ENCODE assay signal across 11 cellular contexts in the genomic region with DNA sequence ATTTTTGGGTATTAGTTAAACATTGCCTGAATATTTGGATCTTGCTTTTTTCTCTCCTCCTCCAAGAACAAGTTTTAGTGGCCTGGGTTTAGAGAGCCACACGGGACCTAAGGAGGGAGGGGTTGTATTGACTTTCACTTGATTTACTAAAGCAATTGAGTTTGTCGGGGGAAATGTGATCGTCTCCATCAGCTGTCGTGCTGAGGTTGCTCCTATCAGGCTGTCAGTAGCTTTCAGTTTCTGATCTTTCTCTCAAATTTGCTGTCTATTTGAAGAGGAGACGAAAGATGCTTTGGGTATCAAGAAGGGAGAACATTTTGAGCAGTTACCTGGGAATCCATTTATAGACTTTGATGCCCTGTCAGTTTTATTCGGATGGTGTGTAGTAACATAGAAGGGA.
DNase-seq lines count a peak whose midpoint lies in the region; ATAC-seq, FAIRE-seq and TF ChIP-seq lines count a peak whose summit lies in the region.
"Had no signal": no experiment of that assay in that cellular context is flagged by ENCODE, and none has a peak within 500 bp of the region (broad histone marks: within the 10 kb centered on the region; RNA-seq: fewer than 3 reads in every experiment).

No MANE protein-coding gene starts in this region.

- H3K27me3 ChIP-seq in CD4-positive, alpha-beta memory T cell (ENCODE audit: insufficient read depth, low read length) = no peaks in the 10 kb centered on the region
- H3K27me3 ChIP-seq in GM12878 (replicated peaks in 1 of 2; ENCODE audit: control insufficient read depth in 2 of 2, insufficient read depth in 2 of 2, low read length in 1 of 2) (no peaks in the 10 kb centered on the region), left lung (no peaks in the 10 kb centered on the region)
- H3K27me3 ChIP-seq: BLaER1 treated with 17β-estradiol and CSF1 and Interleukin-3, amounts not matched to agents 10 nM and 100 nM had no signal

- H3K4me2 ChIP-seq in GM12878 (ENCODE audit: control insufficient read depth, insufficient read depth) = peak overlapping the region; percentile 99
- H3K4me2 ChIP-seq: BLaER1 treated with 17β-estradiol and CSF1 and Interleukin-3, amounts not matched to agents 10 nM and 100 nM had no signal

- no peak overlapping the region for H3K4me3 ChIP-seq in CD4-positive, alpha-beta memory T cell (ENCODE audit: low read length in 2 of 2)
- peak overlapping the region; percentile 41; the same call in 1 of the 2 replicates for H3K4me3 ChIP-seq in GM12878
- H3K4me3 ChIP-seq in left lung = no peak overlapping the region
- H3K4me3 ChIP-seq: BLaER1 treated with 17β-estradiol and CSF1 and Interleukin-3, amounts not matched to agents 10 nM and 100 nM had no signal

- FAIRE-seq in GM12878 (lab: Jason Lieb, UNC) = peak; percentile 86

- TF ChIP-seq RAD21 in GM12878 (IDR thresholded peaks at IDR 0.05; ENCODE audit: insufficient read depth, low read depth, low read length) = no peak

- H4K20me1 ChIP-seq in GM12878 (ENCODE audit: control insufficient read depth, insufficient read depth) = no peaks in the 10 kb centered on the region
- H4K20me1 ChIP-seq: BLaER1 treated with 17β-estradiol and CSF1 and Interleukin-3, amounts not matched to agents 10 nM and 100 nM had no signal

- intact Hi-C loops in CD4-positive, alpha-beta memory T cell (cut with micrococcal nuclease) = no loop called here
- intact Hi-C loops in GM12878 (cut with micrococcal nuclease; ENCODE audit: unreplicated experiment) (loop anchor here (5.0 kb wide), 1 partner anchor 51 kb away; no protein-coding TSS in a partner anchor), left lung (cut with DNase I) (no loop called here)
- intact Hi-C loops in activated T-helper 1 cell treated with anti-CD3 and anti-CD28 coated beads, Interleukin-12 subunit alpha, Interleukin-12 subunit beta, Interleukin-2, Interleukin-4 antibody, amounts not matched to agents 30 ng/mL and 10 ng/mL and 1 ng/mL, durations not matched to agents 14 hours and 24 hours and 36 hours (cut with micrococcal nuclease) = no loop called here

- H3K4me1 ChIP-seq in CD4-positive, alpha-beta memory T cell (ENCODE audit: insufficient read depth, low read length) = no peaks in the 10 kb centered on the region
- peaks cover 20% of the 10 kb centered on the region for H3K4me1 ChIP-seq in GM12878 (ENCODE audit: control insufficient read depth, insufficient read depth, low read length)
- H3K4me1 ChIP-seq in left lung = peaks cover 16 to 20% of the 10 kb centered on the region in 2 donors

- no peak for TF ChIP-seq EP300 in GM12878 (IDR thresholded peaks at IDR 0.05; ENCODE audit: borderline replicate concordance in 1 of 2, control insufficient read depth in 1 of 2, low read depth in 2 of 2, low read length in 2 of 2)

- no peaks in the 10 kb centered on the region for H3K36me3 Mint-ChIP-seq in CD4-positive, alpha-beta memory T cell
- H3K36me3 Mint-ChIP-seq in activated T-helper 1 cell treated with anti-CD3 and anti-CD28 coated beads, Interleukin-12 subunit alpha, Interleukin-12 subunit beta, Interleukin-2, Interleukin-4 antibody, amounts not matched to agents 30 ng/mL and 10 ng/mL and 1 ng/mL, durations not matched to agents 14 hours and 24 hours and 36 hours (ENCODE audit: low read depth) = peaks cover 15% of the 10 kb centered on the region
- H3K36me3 Mint-ChIP-seq in activated CD4-positive, alpha-beta T cell treated with anti-CD3 and anti-CD28 coated beads, Interleukin-2, amount 10 ng/mL, durations not matched to agents 7 days and 5 days (ENCODE audit: low read depth) = no peaks in the 10 kb centered on the region

- H3K27ac Mint-ChIP-seq in CD4-positive, alpha-beta memory T cell = peak overlapping the region in 2 of 7 donors; percentile 53 to 74
- no peak overlapping the region for H3K27ac Mint-ChIP-seq in activated T-helper 1 cell treated with anti-CD3 and anti-CD28 coated beads, Interleukin-12 subunit alpha, Interleukin-12 subunit beta, Interleukin-2, Interleukin-4 antibody, amounts not matched to agents 30 ng/mL and 10 ng/mL and 1 ng/mL, durations not matched to agents 14 hours and 24 hours and 36 hours
- no peak overlapping the region for H3K27ac Mint-ChIP-seq in activated CD4-positive, alpha-beta T cell treated with anti-CD3 and anti-CD28 coated beads, Interleukin-2, amount 10 ng/mL, durations not matched to agents 7 days and 5 days
- H3K27ac Mint-ChIP-seq: activated CD4-positive, alpha-beta T cell treated with anti-CD3 and anti-CD28 coated beads, Interleukin-2, amount 10 ng/mL, durations not matched to agents 24 days and 14 days had no signal

- BruUV-seq in GM12878 (replicated peaks; lab: Mats Ljungman, UMichigan) = no TSS peak

- ATAC-seq in GM19328 (IDR thresholded peaks at IDR 0.05; ENCODE audit: unreplicated experiment) = peak; percentile 70
- peak; percentile 81 for ATAC-seq in HG03045 (IDR thresholded peaks at IDR 0.05; ENCODE audit: unreplicated experiment)
- peak; percentile 85 for ATAC-seq in GM12878
- no peak for ATAC-seq in left lung

- POLR2A ChIA-PET in CD4-positive, alpha-beta memory T cell (lab: Charles Lee; ENCODE audit: partially characterized antibody) = no interaction called here
- POLR2A ChIA-PET in GM12878 (lab: Charles Lee) = interaction anchor here (0.6 to 2.0 kb wide), 8 partner anchors 10 to 428 kb away, joined by 3 to 6 read pairs (median 3); no protein-coding TSS in a partner anchor
- POLR2A ChIA-PET in activated CD4-positive, alpha-beta T cell treated with anti-CD3 and anti-CD28 coated beads, Interleukin-2, amount 10 ng/mL, durations not matched to agents 7 days and 5 days (lab: Charles Lee) = no interaction called here

- CTCF ChIA-PET in CD4-positive, alpha-beta memory T cell (lab: Charles Lee; ENCODE audit: partially characterized antibody) = no interaction called here
- CTCF ChIA-PET in GM12878 (lab: Yijun Ruan, JAX) = interaction anchor here (1.6 to 3.6 kb wide), 3 partner anchors 10 to 426 kb away, joined by 5 to 31 read pairs (median 7); no protein-coding TSS in a partner anchor
- CTCF ChIA-PET in activated CD4-positive, alpha-beta T cell treated with anti-CD3 and anti-CD28 coated beads, Interleukin-2, amount 10 ng/mL, durations not matched to agents 7 days and 5 days (lab: Charles Lee) = interaction anchor here (1.7 kb wide), 2 partner anchors 9 to 12 kb away, joined by 3 to 4 read pairs; no protein-coding TSS in a partner anchor

- no peak for DNase-seq in CD4-positive, alpha-beta memory T cell
- DNase-seq in GM12878 (ENCODE audit: low read depth, low spot score) (no peak), NCI-H146 (lab: John Stamatoyannopoulos, UW) (no peak), left lung (no peak)
- no peak for DNase-seq in activated T-helper 1 cell treated with anti-CD3 and anti-CD28 coated beads, Interleukin-12 subunit alpha, Interleukin-12 subunit beta, Interleukin-2, Interleukin-4 antibody, amounts not matched to agents 30 ng/mL and 10 ng/mL and 1 ng/mL, durations not matched to agents 14 hours and 24 hours and 36 hours (ENCODE audit: low spot score)
- no peak for DNase-seq in activated CD4-positive, alpha-beta T cell treated with anti-CD3 and anti-CD28 coated beads, Interleukin-2, amount 10 ng/mL, durations not matched to agents 7 days and 5 days
- DNase-seq: activated CD4-positive, alpha-beta T cell treated with anti-CD3 and anti-CD28 coated beads, Interleukin-2, amount 10 ng/mL, durations not matched to agents 24 days and 14 days; NCI-H446 treated with DMSO at 0.1 percent for 48 hours had no signal

- H3K9me3 Mint-ChIP-seq in CD4-positive, alpha-beta memory T cell = no peaks in the 10 kb centered on the region
- H3K9me3 Mint-ChIP-seq in activated T-helper 1 cell treated with anti-CD3 and anti-CD28 coated beads, Interleukin-12 subunit alpha, Interleukin-12 subunit beta, Interleukin-2, Interleukin-4 antibody, amounts not matched to agents 30 ng/mL and 10 ng/mL and 1 ng/mL, durations not matched to agents 14 hours and 24 hours and 36 hours = no peaks in the 10 kb centered on the region
- H3K9me3 Mint-ChIP-seq in activated CD4-positive, alpha-beta T cell treated with anti-CD3 and anti-CD28 coated beads, Interleukin-2, amount 10 ng/mL, durations not matched to agents 7 days and 5 days = no peaks in the 10 kb centered on the region
- H3K9me3 Mint-ChIP-seq: activated CD4-positive, alpha-beta T cell treated with anti-CD3 and anti-CD28 coated beads, Interleukin-2, amount 10 ng/mL, durations not matched to agents 24 days and 14 days had no signal

- no peak for TF ChIP-seq CTCF in GM12878 (IDR thresholded peaks at IDR 0.05 in 2 of 3, conservative IDR thresholded peaks at IDR 0.05 in 1 of 3; ENCODE audit: control insufficient read depth in 2 of 3, extremely low read depth in 1 of 3, insufficient read depth in 1 of 3, low read depth in 3 of 3, low read length in 3 of 3)
- no peak for TF ChIP-seq CTCF in left lung (IDR thresholded peaks at IDR 0.05)

- peak overlapping the region; percentile 49 for H2AFZ ChIP-seq in GM12878 (ENCODE audit: control insufficient read depth, low read depth, low read length)

- peaks cover 0 to 7% (median 5%) of the 10 kb centered on the region in 4 donors for H3K4me1 Mint-ChIP-seq in CD4-positive, alpha-beta memory T cell
- H3K4me1 Mint-ChIP-seq in activated T-helper 1 cell treated with anti-CD3 and anti-CD28 coated beads, Interleukin-12 subunit alpha, Interleukin-12 subunit beta, Interleukin-2, Interleukin-4 antibody, amounts not matched to agents 30 ng/mL and 10 ng/mL and 1 ng/mL, durations not matched to agents 14 hours and 24 hours and 36 hours (ENCODE audit: low read depth) = peaks cover 23% of the 10 kb centered on the region
- H3K4me1 Mint-ChIP-seq in activated CD4-positive, alpha-beta T cell treated with anti-CD3 and anti-CD28 coated beads, Interleukin-2, amount 10 ng/mL, durations not matched to agents 7 days and 5 days = peaks cover 6% of the 10 kb centered on the region

- no peak for TF ChIP-seq POLR2A in GM12878 (IDR thresholded peaks at IDR 0.05; ENCODE audit: low read depth, low read length)

- H3K9ac ChIP-seq in GM12878 (ENCODE audit: control insufficient read depth, insufficient read depth, low read length) = peak overlapping the region; percentile 56
- H3K9ac ChIP-seq: BLaER1 treated with 17β-estradiol and CSF1 and Interleukin-3, amounts not matched to agents 10 nM and 100 nM had no signal

- SMC1A ChIA-PET in GM12878 (lab: Charles Lee; ENCODE audit: uncharacterized antibody, unreplicated experiment) = interaction anchor here (0.7 to 4.4 kb wide), 27 partner anchors 9 to 159 kb away, joined by 3 to 42 read pairs (median 4); no protein-coding TSS in a partner anchor

- peaks cover 0 to 3% of the 10 kb centered on the region in 2 donors for H3K27me3 Mint-ChIP-seq in CD4-positive, alpha-beta memory T cell
- H3K27me3 Mint-ChIP-seq in activated T-helper 1 cell treated with anti-CD3 and anti-CD28 coated beads, Interleukin-12 subunit alpha, Interleukin-12 subunit beta, Interleukin-2, Interleukin-4 antibody, amounts not matched to agents 30 ng/mL and 10 ng/mL and 1 ng/mL, durations not matched to agents 14 hours and 24 hours and 36 hours (ENCODE audit: insufficient read depth) = peaks cover 6% of the 10 kb centered on the region
- peaks cover 9% of the 10 kb centered on the region for H3K27me3 Mint-ChIP-seq in activated CD4-positive, alpha-beta T cell treated with anti-CD3 and anti-CD28 coated beads, Interleukin-2, amount 10 ng/mL, durations not matched to agents 7 days and 5 days

- H3K27ac ChIP-seq in CD4-positive, alpha-beta memory T cell (ENCODE audit: low read depth, low read length) = no peak overlapping the region
- H3K27ac ChIP-seq in GM12878 (ENCODE audit: control insufficient read depth, insufficient read depth) (peak overlapping the region; percentile 64), left lung (no peak overlapping the region)
- H3K27ac ChIP-seq: BLaER1 treated with 17β-estradiol and CSF1 and Interleukin-3, amounts not matched to agents 10 nM and 100 nM had no signal

- 1% methylated on average over 6 of the region's 6 CpGs for whole genome bisulfite sequencing in GM12878 (ENCODE audit: insufficient coverage, insufficient replicate concordance, low lambda C conversion rate, missing lambda C conversion rate)

- no peaks in the 10 kb centered on the region for H3K79me2 ChIP-seq in GM12878 (ENCODE audit: control insufficient read depth, insufficient read depth, low read length)

- in situ Hi-C loops in GM12878 (cut with MboI) = no loop called here

- no peaks in the 10 kb centered on the region for H3K36me3 ChIP-seq in CD4-positive, alpha-beta memory T cell (ENCODE audit: insufficient read depth, low read length)
- H3K36me3 ChIP-seq in GM12878 (ENCODE audit: control insufficient read depth in 2 of 2, insufficient read depth in 2 of 2, low read length in 1 of 2) = no peaks in the 10 kb centered on the region; a peak in 1 of 4 replicates
- no peaks in the 10 kb centered on the region for H3K36me3 ChIP-seq in left lung
- H3K36me3 ChIP-seq: BLaER1 treated with 17β-estradiol and CSF1 and Interleukin-3, amounts not matched to agents 10 nM and 100 nM had no signal

- RAD21 ChIA-PET in GM12878 (lab: Charles Lee; ENCODE audit: unreplicated experiment) = interaction anchor here (0.9 to 3.2 kb wide), 16 partner anchors 10 to 131 kb away, joined by 3 to 19 read pairs (median 4); no protein-coding TSS in a partner anchor

- no peaks in the 10 kb centered on the region for H3K9me3 ChIP-seq in CD4-positive, alpha-beta memory T cell (ENCODE audit: control insufficient read depth in 1 of 2, low read length in 2 of 2)
- H3K9me3 ChIP-seq in GM12878 (replicated peaks; ENCODE audit: control insufficient read depth, insufficient read depth, low read length) (no peaks in the 10 kb centered on the region), left lung (no peaks in the 10 kb centered on the region)
- H3K9me3 ChIP-seq: BLaER1 treated with 17β-estradiol and CSF1 and Interleukin-3, amounts not matched to agents 10 nM and 100 nM had no signal

- H3K4me3 Mint-ChIP-seq in CD4-positive, alpha-beta memory T cell = peak overlapping the region in 7 of 8 donors; percentile 8 to 75 (median 48)
- H3K4me3 Mint-ChIP-seq in activated T-helper 1 cell treated with anti-CD3 and anti-CD28 coated beads, Interleukin-12 subunit alpha, Interleukin-12 subunit beta, Interleukin-2, Interleukin-4 antibody, amounts not matched to agents 30 ng/mL and 10 ng/mL and 1 ng/mL, durations not matched to agents 14 hours and 24 hours and 36 hours = no peak overlapping the region
- H3K4me3 Mint-ChIP-seq in activated CD4-positive, alpha-beta T cell treated with anti-CD3 and anti-CD28 coated beads, Interleukin-2, amount 10 ng/mL, durations not matched to agents 7 days and 5 days = no peak overlapping the region
- H3K4me3 Mint-ChIP-seq: activated CD4-positive, alpha-beta T cell treated with anti-CD3 and anti-CD28 coated beads, Interleukin-2, amount 10 ng/mL, durations not matched to agents 24 days and 14 days had no signal

Comparison
In these comparisons a context has a peak if more than half of its experiments do, and no peak if none do; other contexts are left out.
1. H3K4me3 Mint-ChIP-seq: peak in CD4-positive, alpha-beta memory T cell (7 of 8); none in activated T-helper 1 cell treated with anti-CD3 and anti-CD28 coated beads, Interleukin-12 subunit alpha, Interleukin-12 subunit beta, Interleukin-2, Interleukin-4 antibody, amounts not matched to agents 30 ng/mL and 10 ng/mL and 1 ng/mL, durations not matched to agents 14 hours and 24 hours and 36 hours (single experiment) and activated CD4-positive, alpha-beta T cell treated with anti-CD3 and anti-CD28 coated beads, Interleukin-2, amount 10 ng/mL, durations not matched to agents 7 days and 5 days (single experiment).